12 cellular contexts compared by ENCODE assay signal in genomic region chr19:54156490-54156889, GRCh38. TPM values are rescaled to one million over a fixed set of nuclear protein-coding genes. Genes with fewer than 3 reads are reported as not detected.
"Had no signal": no experiment of that assay in that cellular context is flagged by ENCODE, and none has a peak within 500 bp of the region (broad histone marks: within the 10 kb centered on the region; RNA-seq: fewer than 3 reads in every experiment).

No MANE protein-coding gene starts in this region.

- H3K4me3 Mint-ChIP-seq: mesothelial cell of epicardium had no signal

- H3K27ac ChIP-seq: foreskin keratinocyte, lower lobe of right lung, tibial nerve had no signal

- H3K27me3 ChIP-seq: adrenal gland, foreskin keratinocyte, tibial nerve had no signal

- ATAC-seq: foreskin keratinocyte, lower lobe of right lung had no signal

- DNase-seq: activated effector memory CD4-positive, alpha-beta T cell treated with Interleukin-2 at 50 U/mL for 16 hours; activated T-cell treated with anti-CD3 and anti-CD28 coated beads for 4 hours; adrenal gland; effector CD4-positive, alpha-beta T cell; foreskin keratinocyte; immature natural killer cell; lower lobe of right lung; small intestine; SW 1271 had no signal

- H3K9me3 ChIP-seq: adrenal gland, lower lobe of right lung, tibial nerve had no signal

- H3K9me3 Mint-ChIP-seq: immature natural killer cell, mesothelial cell of epicardium had no signal

RNA-seq across cellular contexts. Expression of gene TMC4, which starts 16.5 kb away (rescaled TPM):
- total RNA-seq: activated CD8-positive, alpha-beta memory T cell treated with anti-CD3 and anti-CD28 coated beads for 36 hours had no signal
